ENCODE assay signal across 8 cellular contexts in the genomic region with DNA sequence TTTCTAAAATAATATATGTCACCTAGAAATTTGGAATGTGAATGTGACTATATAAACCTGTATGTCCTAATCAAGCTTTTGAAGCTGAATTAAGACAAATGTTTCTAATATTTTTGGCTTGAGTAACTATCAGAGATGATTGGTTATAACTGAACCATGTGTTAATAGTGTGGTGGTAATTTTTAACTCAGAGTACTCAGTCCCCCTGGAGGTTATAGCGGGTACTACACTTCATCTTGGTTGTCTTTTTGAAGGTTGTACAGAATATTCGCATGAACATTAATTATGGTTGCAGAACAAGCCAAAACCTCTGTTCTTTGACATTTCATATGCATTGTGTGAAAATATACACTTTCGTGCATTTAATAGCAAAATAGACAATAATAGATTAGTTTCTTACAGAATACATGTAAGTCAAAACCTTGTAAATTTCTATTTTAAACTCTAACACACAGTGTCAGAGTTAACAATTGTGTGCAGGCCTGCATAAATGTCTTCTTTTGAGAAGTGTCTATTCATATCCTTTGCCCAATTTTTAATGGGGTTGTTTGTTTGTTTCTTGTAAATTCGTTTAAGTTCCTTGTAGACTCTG.
DNase-seq lines count a peak whose midpoint lies in the region; ATAC-seq, FAIRE-seq and TF ChIP-seq lines count a peak whose summit lies in the region.

No MANE protein-coding gene starts in this region.

- H3K9me3 ChIP-seq in K562 (replicated peaks; ENCODE audit: control insufficient read depth, insufficient read depth, low read depth, low read length) (no peaks in the 10 kb centered on the region; the same call in 1 of the 2 replicates), keratinocyte (ENCODE audit: control insufficient read depth, low read depth, low read length) (no peaks in the 10 kb centered on the region), thoracic aorta (no peaks in the 10 kb centered on the region)

- BruUV-seq in K562 (replicated peaks; lab: Mats Ljungman, UMichigan) = no TSS peak

- H3K36me3 ChIP-seq in K562 (ENCODE audit: control insufficient read depth, insufficient read depth, low read length) (no peaks in the 10 kb centered on the region), keratinocyte (ENCODE audit: control insufficient read depth in 2 of 2, extremely low read depth in 1 of 2, insufficient read depth in 2 of 2, low read length in 2 of 2) (no peaks in the 10 kb centered on the region), thoracic aorta (no peaks in the 10 kb centered on the region)

- in situ Hi-C loops in GM13976 (cut with MboI; ENCODE audit: low sequenced_read_pairs, unreplicated experiment) = no loop called here
- in situ Hi-C loops in K562 (cut with MboI) = no loop called here

- POLR2A ChIA-PET in K562 (lab: Yijun Ruan, JAX) = no interaction called here

- no peak overlapping the region for H3K4me3 ChIP-seq in K562
- H3K4me3 ChIP-seq in keratinocyte (ENCODE audit: control insufficient read depth in 2 of 3, extremely low read depth in 1 of 3, insufficient read depth in 2 of 3, low read depth in 1 of 3, low read length in 3 of 3) = no peak overlapping the region
- no peak overlapping the region for H3K4me3 ChIP-seq in thoracic aorta

- TF ChIP-seq RAD21 in K562 (CRISPR knock-in tag; conservative IDR thresholded peaks at IDR 0.05 in 1 of 2, IDR thresholded peaks at IDR 0.05 in 1 of 2) = peak; percentile 26 to 74; a peak in 2 of 4 replicates

- H4K20me1 ChIP-seq in K562 (replicated peaks; ENCODE audit: control insufficient read depth, insufficient read depth, low read length) (no peaks in the 10 kb centered on the region), keratinocyte (ENCODE audit: control insufficient read depth, extremely low read depth, insufficient read depth, low read length) (no peaks in the 10 kb centered on the region)

- H3K27me3 ChIP-seq in K562 (ENCODE audit: control insufficient read depth in 2 of 2, insufficient read depth in 2 of 2, low read length in 2 of 2) (no peaks in the 10 kb centered on the region), keratinocyte (ENCODE audit: control insufficient read depth, extremely low read depth, insufficient read depth, low read length) (no peaks in the 10 kb centered on the region), thoracic aorta (replicated peaks; ENCODE audit: insufficient read depth) (no peaks in the 10 kb centered on the region)

- CTCF ChIA-PET in K562 (lab: Yijun Ruan, JAX; ENCODE audit: low intra/inter-chr PET ratio) = interaction anchor here (0.7 to 1.2 kb wide), 3 partner anchors 114 to 168 kb away, joined by 3 to 5 read pairs (median 3); a partner anchor contains a TSS

- WGBS in K562 (ENCODE audit: insufficient coverage, low coverage, missing lambda C conversion rate) = 8% methylated on average over 4 of the region's 4 CpGs

- intact Hi-C loops in K562 (cut with micrococcal nuclease) = loop anchor here (2.0 kb wide), 2 partner anchors 148 to 168 kb away; a partner anchor contains a TSS

- dilution Hi-C loops in keratinocyte (cut with MboI; ENCODE audit: extremely low pct_ligation_motif_present, low sequenced_read_pairs) = no loop called here

- peak; percentile 49 for TF ChIP-seq CTCF in GM13976 (IDR thresholded peaks at IDR 0.05; ENCODE audit: borderline replicate concordance, control extremely low read depth, extremely low read depth, insufficient read depth, missing control alignments)
- TF ChIP-seq CTCF in K562 (IDR thresholded peaks at IDR 0.05 in 2 of 3, conservative IDR thresholded peaks at IDR 0.05 in 1 of 3; ENCODE audit: insufficient read depth in 2 of 3, low read depth in 1 of 3, low read length in 3 of 3) = peak; percentile 55 to 74 (median 64); a peak in 5 of 6 replicates
- TF ChIP-seq CTCF in keratinocyte (optimal IDR thresholded peaks at IDR 0.05 in 1 of 3, IDR thresholded peaks at IDR 0.05 in 1 of 3, conservative IDR thresholded peaks at IDR 0.05 in 1 of 3; ENCODE audit: extremely low read depth in 1 of 3, insufficient read depth in 2 of 3, low read length in 3 of 3) = peak in 2 of 3 experiments; percentile 59 to 63
- TF ChIP-seq CTCF in thoracic aorta (IDR thresholded peaks at IDR 0.05) = peak; percentile 87

- no peak for TF ChIP-seq EP300 in K562 (IDR thresholded peaks at IDR 0.05; ENCODE audit: low read length)

- H2AFZ ChIP-seq in K562 (ENCODE audit: low read depth, low read length) = no peak overlapping the region
- no peak overlapping the region for H2AFZ ChIP-seq in keratinocyte (ENCODE audit: control insufficient read depth, low read length)

- peak; percentile 37 for FAIRE-seq in K562 (lab: Jason Lieb, UNC)
- peak; percentile 29 for FAIRE-seq in keratinocyte (lab: Jason Lieb, UNC)

- no peaks in the 10 kb centered on the region for H3K9me1 ChIP-seq in K562 (ENCODE audit: control insufficient read depth, insufficient read depth, low read length)
- no peaks in the 10 kb centered on the region for H3K9me1 ChIP-seq in keratinocyte (ENCODE audit: control insufficient read depth, extremely low read depth, insufficient read depth, low read length)

- H3K9ac ChIP-seq in K562 (ENCODE audit: insufficient read depth in 1 of 2, low read depth in 2 of 2, low read length in 2 of 2) (no peak overlapping the region), keratinocyte (ENCODE audit: control insufficient read depth, extremely low read depth, insufficient read depth, low read length) (no peak overlapping the region)

- DNase-seq in CD1c-positive myeloid dendritic cell (ENCODE audit: extremely low spot score) (peak; percentile 67), GM13976 (ENCODE audit: low spot score) (peak; percentile 50), NCI-H69 (lab: John Stamatoyannopoulos, UW) (peak; percentile 48), K562 (ENCODE audit: extremely low read depth in 1 of 4, low spot score in 3 of 4) (peak; percentile 62 to 73 (median 70)), keratinocyte (ENCODE audit: low read depth, low spot score) (no peak), thoracic aorta (ENCODE audit: low spot score) (peak; percentile 6), SHP77 treated with DMSO at 0.1 percent for 48 hours (lab: John Stamatoyannopoulos, UW) (no peak)

- TF ChIP-seq POLR2A in K562 (conservative IDR thresholded peaks at IDR 0.05) = no peak

- H3K4me1 ChIP-seq in K562 (replicated peaks in 1 of 2; ENCODE audit: control insufficient read depth in 2 of 2, insufficient read depth in 2 of 2, low read length in 2 of 2) = peaks cover 9 to 48% of the 10 kb centered on the region in 2 experiments
- peaks cover 35% of the 10 kb centered on the region for H3K4me1 ChIP-seq in keratinocyte (ENCODE audit: control insufficient read depth, extremely low read depth, insufficient read depth, low read length)
- no peaks in the 10 kb centered on the region for H3K4me1 ChIP-seq in thoracic aorta (ENCODE audit: control insufficient read depth in 1 of 2, low read depth in 2 of 2)

- H3K4me2 ChIP-seq in K562 (ENCODE audit: insufficient read depth, low read length) (no peak overlapping the region), keratinocyte (ENCODE audit: control insufficient read depth, extremely low read depth, insufficient read depth, low read depth, low read length) (no peak overlapping the region)

- H3K79me2 ChIP-seq in K562 (ENCODE audit: control insufficient read depth, insufficient read depth, low read length) (0 out of 3 replicates have a peak, but pooled peaks cover 3% of the 10 kb centered on the region), keratinocyte (ENCODE audit: control insufficient read depth, insufficient read depth, low read length) (no peaks in the 10 kb centered on the region)

- ATAC-seq in HG02943 (IDR thresholded peaks at IDR 0.05; ENCODE audit: low read depth, unreplicated experiment) = peak; percentile 88
- peak; percentile 55 for ATAC-seq in K562
- ATAC-seq in thoracic aorta (ENCODE audit: insufficient number of reproducible peaks, low FRiP score, low read depth) = no peak

- H3K27ac ChIP-seq in K562 (ENCODE audit: extremely low read depth, low read depth, low read length) (no peak overlapping the region), keratinocyte (ENCODE audit: control insufficient read depth, insufficient read depth, low read length) (no peak overlapping the region), thoracic aorta (no peak overlapping the region)

TF ChIP-seq in K562, 482 proteins besides CTCF, POLR2A, EP300 and RAD21 (continues in another document):
- TF ChIP-seq ZNF124 (CRISPR knock-in tag; IDR thresholded peaks at IDR 0.05) = no peak
- TF ChIP-seq NFE2 (IDR thresholded peaks at IDR 0.05; ENCODE audit: low read depth) = no peak
- TF ChIP-seq RBM25 (IDR thresholded peaks at IDR 0.05; ENCODE audit: low read depth, low read length, severe bottlenecking) = no peak
- TF ChIP-seq ZNF778 (CRISPR knock-in tag; IDR thresholded peaks at IDR 0.05) = no peak
- no peak for TF ChIP-seq ETV5 (CRISPR knock-in tag; IDR thresholded peaks at IDR 0.05; ENCODE audit: low read depth)
- TF ChIP-seq ARID1B (IDR thresholded peaks at IDR 0.05) = no peak
- TF ChIP-seq GATAD2B (IDR thresholded peaks at IDR 0.05; ENCODE audit: borderline replicate concordance) = 0 out of 2 replicates have a peak, but pooled peaks have one; percentile 19
- 0 out of 2 replicates have a peak, but pooled peaks have one; percentile 31 for TF ChIP-seq CC2D1A (IDR thresholded peaks at IDR 0.05)
- TF ChIP-seq ZNF79 (CRISPR knock-in tag; IDR thresholded peaks at IDR 0.05; ENCODE audit: low read depth) = no peak
- no peak for TF ChIP-seq OTX1 (CRISPR knock-in tag; IDR thresholded peaks at IDR 0.05)
- TF ChIP-seq C11orf30 (IDR thresholded peaks at IDR 0.05; ENCODE audit: low read depth) = no peak
- TF ChIP-seq, protein P1, sequence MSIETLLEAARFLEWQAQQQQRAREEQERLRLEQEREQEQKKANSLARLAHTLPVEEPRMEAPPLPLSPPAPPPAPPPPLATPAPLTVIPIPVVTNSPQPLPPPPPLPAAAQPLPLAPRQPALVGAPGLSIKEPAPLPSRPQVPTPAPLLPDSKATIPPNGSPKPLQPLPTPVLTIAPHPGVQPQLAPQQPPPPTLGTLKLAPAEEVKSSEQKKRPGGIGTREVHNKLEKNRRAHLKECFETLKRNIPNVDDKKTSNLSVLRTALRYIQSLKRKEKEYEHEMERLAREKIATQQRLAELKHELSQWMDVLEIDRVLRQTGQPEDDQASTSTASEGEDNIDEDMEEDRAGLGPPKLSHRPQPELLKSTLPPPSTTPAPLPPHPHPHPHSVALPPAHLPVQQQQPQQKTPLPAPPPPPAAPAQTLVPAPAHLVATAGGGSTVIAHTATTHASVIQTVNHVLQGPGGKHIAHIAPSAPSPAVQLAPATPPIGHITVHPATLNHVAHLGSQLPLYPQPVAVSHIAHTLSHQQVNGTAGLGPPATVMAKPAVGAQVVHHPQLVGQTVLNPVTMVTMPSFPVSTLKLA (conservative IDR thresholded peaks at IDR 0.05) = 0 out of 4 replicates have a peak, but pooled peaks have one; percentile 12 to 18
- no peak for TF ChIP-seq ZNF146 (CRISPR knock-in tag; IDR thresholded peaks at IDR 0.05; ENCODE audit: unreplicated experiment)
- TF ChIP-seq ZNF3 (CRISPR knock-in tag; IDR thresholded peaks at IDR 0.05) = no peak
- no peak for TF ChIP-seq SMAD2 (IDR thresholded peaks at IDR 0.05; ENCODE audit: low read depth, low read length)
- TF ChIP-seq WHSC1 (IDR thresholded peaks at IDR 0.05; ENCODE audit: low read length) = no peak
- TF ChIP-seq HMG20A (CRISPR knock-in tag; conservative IDR thresholded peaks at IDR 0.05) = no peak

Comparison
In these comparisons a context has a peak if more than half of its experiments do, and no peak if none do; other contexts are left out.
1. DNase-seq: peak in CD1c-positive myeloid dendritic cell (single experiment), GM13976 (single experiment), NCI-H69 (single experiment), K562 (4 of 4) and thoracic aorta (single experiment); none in keratinocyte (single experiment) and SHP77 treated with DMSO at 0.1 percent for 48 hours (single experiment).
2. Peak in every context shown above with its lines, with median percentiles within 50 percentile points of each other: CTCF ChIP-seq.